In genomic region chr15:97730315-97730714, GRCh38 we compare ENCODE assay signal across 1 cellular context.
TF ChIP-seq lines count a peak whose summit lies in the region.

No MANE protein-coding gene starts in this region.

TF ChIP-seq in SK-N-SH treated with all-trans-retinoic acid at 6 μM for 48 hours, 23 proteins besides CTCF, POLR2A, EP300 and RAD21 (continued from another document):
- TF ChIP-seq CSRNP3 (CRISPR knock-in tag; IDR thresholded peaks at IDR 0.05), result no peak
